In the genomic region with DNA sequence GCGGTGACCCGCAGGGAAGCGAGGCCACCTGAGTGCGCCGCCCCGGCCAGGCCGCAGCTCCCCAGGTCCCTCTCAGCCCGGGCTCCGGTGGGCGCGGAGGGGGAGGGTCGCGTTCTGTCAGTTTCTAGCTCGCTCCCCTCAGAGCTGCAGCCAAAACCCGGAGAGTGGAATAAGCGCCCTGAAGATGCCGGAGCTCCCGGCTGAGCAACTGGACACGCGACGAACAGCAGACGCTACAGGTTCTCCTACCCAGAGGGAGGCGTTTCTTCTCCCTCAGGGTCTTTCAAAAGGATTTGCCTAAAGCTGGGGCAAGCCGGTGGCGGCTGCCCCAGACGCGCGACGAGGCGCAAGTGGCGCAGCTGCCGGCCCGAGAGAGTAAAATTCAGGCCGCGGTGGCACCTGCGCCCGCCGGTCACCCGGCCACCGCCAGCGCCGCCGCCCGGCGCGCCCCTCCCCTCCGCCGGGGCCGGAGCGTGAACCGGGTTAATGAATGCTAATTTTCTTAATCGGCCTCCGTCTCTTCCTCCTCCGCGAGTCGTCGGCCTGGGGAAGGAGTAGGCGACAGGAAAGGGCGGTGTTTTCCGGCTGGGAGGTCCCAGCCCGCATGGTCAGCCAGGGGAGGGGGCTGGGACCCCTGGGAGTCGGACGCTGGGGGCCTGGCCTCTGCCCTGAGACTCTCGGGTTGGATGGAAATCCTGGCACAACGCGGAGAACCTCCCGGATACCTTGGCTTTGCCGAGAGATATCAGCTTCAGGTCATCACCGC, we compare ENCODE assay signal across 1 cellular context.
TF ChIP-seq lines count a peak whose summit lies in the region.

No MANE protein-coding gene starts in this region.

TF ChIP-seq in IMR-90, 13 proteins besides CTCF, POLR2A, EP300 and RAD21:
- no peak for TF ChIP-seq CEBPB (IDR thresholded peaks at IDR 0.05; ENCODE audit: low read depth, low read length)
- TF ChIP-seq BHLHE40 (IDR thresholded peaks at IDR 0.05; ENCODE audit: low read depth, low read length) = peak; percentile 42; the same call in 1 of the 2 replicates
- TF ChIP-seq SMC3 (IDR thresholded peaks at IDR 0.05; ENCODE audit: low read depth, low read length) = 0 out of 2 replicates have a peak, but pooled peaks have one; percentile 17
